In genomic region chr12:120215357-120215735, GRCh38 we compare ENCODE assay signal across 19 cellular contexts.
"Had no signal": no experiment of that assay in that cellular context is flagged by ENCODE, and none has a peak within 500 bp of the region (broad histone marks: within the 10 kb centered on the region; RNA-seq: fewer than 3 reads in every experiment).

No MANE protein-coding gene starts in this region.

- H3K36me3 Mint-ChIP-seq: naive B cell had no signal

- H3K4me1 Mint-ChIP-seq: activated CD8-positive, alpha-beta memory T cell treated with anti-CD3 and anti-CD28 coated beads, Interleukin-2, amount 10 ng/mL, durations not matched to agents 7 days and 5 days had no signal

- H3K9me3 Mint-ChIP-seq: activated naive CD8-positive, alpha-beta T cell treated with anti-CD3 and anti-CD28 coated beads, Interleukin-2, amount 10 ng/mL, durations not matched to agents 7 days and 5 days; dendritic cell treated with granulocyte-macrophage colony-stimulating factor and Interleukin-4, amounts not matched to agents 40 ng/mL and 50 ng/mL, for 4 days; naive B cell had no signal

- H3K27me3 Mint-ChIP-seq: activated CD8-positive, alpha-beta memory T cell treated with anti-CD3 and anti-CD28 coated beads, Interleukin-2, amount 10 ng/mL, durations not matched to agents 7 days and 5 days; activated naive CD8-positive, alpha-beta T cell treated with anti-CD3 and anti-CD28 coated beads, Interleukin-2, amount 10 ng/mL, durations not matched to agents 7 days and 5 days; dendritic cell treated with granulocyte-macrophage colony-stimulating factor and Interleukin-4, amounts not matched to agents 40 ng/mL and 50 ng/mL, for 4 days had no signal

- H3K27ac ChIP-seq: ascending aorta, gastrocnemius medialis, heart right ventricle, tibial artery, uterus had no signal

- H3K4me3 ChIP-seq: ascending aorta, gastrocnemius medialis, heart right ventricle, tibial artery, uterus had no signal

- H3K27me3 ChIP-seq: ascending aorta, gastrocnemius medialis, heart right ventricle, tibial artery, uterus had no signal

- DNase-seq: activated CD4-positive, alpha-beta T cell treated with anti-CD3 and anti-CD28 coated beads for 1 hour; activated CD4-positive, alpha-beta T cell treated with anti-CD3 and anti-CD28 coated beads, Interleukin-2, amount 50 U/mL, for 4 hours; activated CD8-positive, alpha-beta memory T cell treated with anti-CD3 and anti-CD28 coated beads, Interleukin-2, amount 10 ng/mL, durations not matched to agents 7 days and 5 days; activated gamma-delta T cell; activated naive CD8-positive, alpha-beta T cell treated with anti-CD3 and anti-CD28 coated beads, Interleukin-2, amount 10 ng/mL, durations not matched to agents 7 days and 5 days; activated T-cell treated with anti-CD3 and anti-CD28 coated beads, Interleukin-2, amount 50 U/mL, for 1 hour; effector memory CD4-positive, alpha-beta T cell; gastrocnemius medialis; heart right ventricle; left colon; naive B cell; retina; stimulated activated CD4-positive, alpha-beta T cell treated with anti-CD3 and anti-CD28 coated beads, Interleukin-2, amount 100 ng/mL, for 48 hours; stimulated activated naive CD4-positive, alpha-beta T cell; T-helper 1 cell; tibial artery; uterus had no signal

- ATAC-seq: activated CD8-positive, alpha-beta memory T cell treated with anti-CD3 and anti-CD28 coated beads, Interleukin-2, amount 10 ng/mL, durations not matched to agents 7 days and 5 days; gastrocnemius medialis; left colon had no signal

- H3K4me1 ChIP-seq: ascending aorta, gastrocnemius medialis, tibial artery, uterus had no signal

- H3K4me3 Mint-ChIP-seq: activated CD8-positive, alpha-beta memory T cell treated with anti-CD3 and anti-CD28 coated beads, Interleukin-2, amount 10 ng/mL, durations not matched to agents 7 days and 5 days; activated naive CD8-positive, alpha-beta T cell treated with anti-CD3 and anti-CD28 coated beads, Interleukin-2, amount 10 ng/mL, durations not matched to agents 7 days and 5 days; dendritic cell treated with granulocyte-macrophage colony-stimulating factor and Interleukin-4, amounts not matched to agents 40 ng/mL and 50 ng/mL, for 4 days had no signal

- H3K36me3 ChIP-seq: uterus had no signal

- H3K27ac Mint-ChIP-seq: activated CD8-positive, alpha-beta memory T cell treated with anti-CD3 and anti-CD28 coated beads, Interleukin-2, amount 10 ng/mL, durations not matched to agents 7 days and 5 days; activated naive CD8-positive, alpha-beta T cell treated with anti-CD3 and anti-CD28 coated beads, Interleukin-2, amount 10 ng/mL, durations not matched to agents 7 days and 5 days had no signal

- H3K9me3 ChIP-seq: ascending aorta, gastrocnemius medialis, heart right ventricle, tibial artery, uterus had no signal
